Comparison of ENCODE assay signal across 29 cellular contexts in the genomic region with DNA sequence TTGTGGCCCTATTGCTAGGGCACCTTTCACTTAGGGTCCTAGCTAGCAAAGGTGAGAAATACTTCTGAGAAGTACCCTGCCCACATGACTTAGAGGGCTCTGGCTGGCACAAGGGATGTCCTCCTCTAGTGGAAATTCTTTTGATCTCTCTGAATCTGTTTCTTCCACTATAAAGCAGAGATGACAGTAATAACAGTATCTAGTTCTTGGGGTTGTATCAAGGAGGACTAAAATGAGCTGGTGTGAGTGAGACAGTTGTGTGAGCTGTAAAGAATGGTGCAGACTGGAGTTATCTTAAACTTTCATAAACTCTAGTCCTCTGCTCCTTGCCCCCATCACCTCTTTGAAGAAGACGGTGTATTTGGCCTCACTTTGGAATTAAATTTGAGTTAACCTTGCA.
"Had no signal": no experiment of that assay in that cellular context is flagged by ENCODE, and none has a peak within 500 bp of the region (broad histone marks: within the 10 kb centered on the region; RNA-seq: fewer than 3 reads in every experiment).

No MANE protein-coding gene starts in this region.

- DNase-seq: naive thymus-derived CD4-positive, alpha-beta T cell; natural killer cell; occipital lobe; ovary; posterior cingulate gyrus; psoas muscle; right cardiac atrium; right lobe of liver; sigmoid colon; small intestine; stimulated activated CD4-positive, alpha-beta T cell treated with anti-CD3 and anti-CD28 coated beads, Interleukin-15, amount 100 ng/mL, for 24 hours; stimulated activated CD4-positive, alpha-beta T cell treated with anti-CD3 and anti-CD28 coated beads, Interleukin-2, amount 100 ng/mL, for 24 hours; stimulated activated CD4-positive, alpha-beta T cell treated with anti-CD3 and anti-CD28 coated beads, Interleukin-2, amount 100 ng/mL, for 48 hours; stimulated activated CD4-positive, alpha-beta T cell treated with anti-CD3 and anti-CD28 coated beads, Interleukin-4, amount 100 ng/mL, for 24 hours; stimulated activated naive CD4-positive, alpha-beta T cell; stimulated activated naive CD8-positive, alpha-beta T cell treated with anti-CD3 and anti-CD28 coated beads, Interleukin-15, amount 100 ng/mL, for 72 hours; stimulated activated naive CD8-positive, alpha-beta T cell treated with anti-CD3 and anti-CD28 coated beads, Interleukin-15, Interleukin-2, amounts not matched to agents 100 U/mL and 50 U/mL, for 24 hours; substantia nigra; thyroid gland; trophoblast cell; upper lobe of left lung had no signal

- H3K36me3 Mint-ChIP-seq: neural progenitor cell; stimulated activated memory B cell treated with anti-CD40 and anti-IgM and Interleukin-4, amounts not matched to agents 10 μg/mL and 1 μg/mL and 100 μg/mL, for 72 hours had no signal

- H3K9ac ChIP-seq: neural progenitor cell, parathyroid adenoma had no signal

- H3K4me3 Mint-ChIP-seq: naive thymus-derived CD4-positive, alpha-beta T cell; natural killer cell; nephron; neural progenitor cell; stimulated activated memory B cell treated with anti-CD40 and anti-IgM and Interleukin-4, amounts not matched to agents 10 μg/mL and 1 μg/mL and 100 μg/mL, for 72 hours; stimulated activated naive CD8-positive, alpha-beta T cell treated with anti-CD3 and anti-CD28 coated beads, Interleukin-15, amount 100 ng/mL, for 72 hours had no signal

- H3K27me3 ChIP-seq: neural progenitor cell, ovary, right lobe of liver, sigmoid colon, thyroid gland, tibial nerve, upper lobe of left lung, vagina had no signal

- H3K4me2 ChIP-seq: neural progenitor cell had no signal

- H3K9me3 Mint-ChIP-seq: natural killer cell had no signal

- H3K27ac ChIP-seq: neural progenitor cell, ovary, parathyroid adenoma, psoas muscle, right lobe of liver, sigmoid colon, thoracic aorta, thyroid gland, tibial nerve, upper lobe of left lung, vagina had no signal

- H3K36me3 ChIP-seq: neural progenitor cell, ovary, right lobe of liver, sigmoid colon, thoracic aorta, thyroid gland, tibial nerve, upper lobe of left lung, vagina had no signal

- ATAC-seq: naive thymus-derived CD4-positive, alpha-beta T cell; natural killer cell; psoas muscle; right cardiac atrium; right lobe of liver; stimulated activated naive CD8-positive, alpha-beta T cell treated with anti-CD3 and anti-CD28 coated beads, Interleukin-15, amount 100 ng/mL, for 72 hours; stimulated activated naive CD8-positive, alpha-beta T cell treated with anti-CD3 and anti-CD28 coated beads, Interleukin-15, Interleukin-2, amounts not matched to agents 100 U/mL and 50 U/mL, for 24 hours had no signal

- H3K4me1 ChIP-seq: neural progenitor cell, parathyroid adenoma, psoas muscle, right lobe of liver, sigmoid colon, thyroid gland, tibial nerve, upper lobe of left lung, vagina had no signal

- H3K4me3 ChIP-seq: neural progenitor cell, ovary, psoas muscle, right lobe of liver, sigmoid colon, thoracic aorta, thyroid gland, tibial nerve, upper lobe of left lung, vagina had no signal

- H3K9me3 ChIP-seq: ovary, psoas muscle, thoracic aorta, thyroid gland had no signal

- H2AFZ ChIP-seq: neural progenitor cell, parathyroid adenoma had no signal

- H3K27ac Mint-ChIP-seq: natural killer cell; nephron; neural progenitor cell; progenitor cell of endocrine pancreas; stimulated activated memory B cell treated with anti-CD40 and anti-IgM and Interleukin-4, amounts not matched to agents 10 μg/mL and 1 μg/mL and 100 μg/mL, for 72 hours; stimulated activated naive CD8-positive, alpha-beta T cell treated with anti-CD3 and anti-CD28 coated beads, Interleukin-15, amount 100 ng/mL, for 72 hours had no signal

- H3K4me1 Mint-ChIP-seq: neural progenitor cell; stimulated activated memory B cell treated with anti-CD40 and anti-IgM and Interleukin-4, amounts not matched to agents 10 μg/mL and 1 μg/mL and 100 μg/mL, for 72 hours; stimulated activated naive CD8-positive, alpha-beta T cell treated with anti-CD3 and anti-CD28 coated beads, Interleukin-15, amount 100 ng/mL, for 72 hours had no signal
